Comparison of ENCODE assay signal across 8 cellular contexts in the genomic region with DNA sequence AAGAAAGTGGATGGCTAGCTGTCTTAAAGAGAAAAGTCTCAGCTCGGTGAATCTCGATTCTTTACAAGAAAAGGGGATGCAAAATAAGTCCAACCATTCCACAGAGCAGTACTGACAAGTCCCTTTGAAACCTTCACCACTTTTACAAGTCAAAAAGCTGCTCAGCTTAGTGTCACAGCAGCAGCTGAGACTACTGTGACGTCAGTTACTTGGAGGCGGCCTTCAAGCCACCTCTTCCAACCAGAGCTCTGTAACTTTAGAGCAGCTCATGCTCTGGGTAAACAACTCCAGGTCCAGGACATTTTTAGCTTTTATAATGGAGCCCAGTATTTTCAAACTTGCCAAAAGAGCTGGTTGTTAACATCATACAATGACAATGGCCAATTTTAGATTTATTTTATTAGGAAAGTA. TPM values are rescaled to one million over a fixed set of nuclear protein-coding genes. Genes with fewer than 3 reads are reported as not detected.
DNase-seq lines count a peak whose midpoint lies in the region; ATAC-seq and TF ChIP-seq lines count a peak whose summit lies in the region.

A gene (minus strand): TSS at position 159 of the 411 bp plus-strand sequence. CDS start 5,408 bp downstream, outside the sequence.

- no peaks in the 10 kb centered on the region for H3K27me3 ChIP-seq in mesendoderm (ENCODE audit: insufficient read depth, low read length, poor library complexity)

- no peaks in the 10 kb centered on the region for H3K27me3 Mint-ChIP-seq in type B pancreatic cell

- H3K9ac ChIP-seq in mesendoderm (ENCODE audit: low read length), result no peak within 1 kb of the TSS

- H3K36me3 ChIP-seq in mesendoderm (ENCODE audit: control insufficient read depth, insufficient read depth, low read length), result no peaks in the 10 kb centered on the region

- DNase-seq in NCI-H146 (lab: John Stamatoyannopoulos, UW) (peak; percentile 27), NCI-H146 treated with DMSO at 0.1 percent for 48 hours (lab: John Stamatoyannopoulos, UW; ENCODE audit: unreplicated experiment) (no peak), cerebellum (ENCODE audit: low spot score) (no peak), mesendoderm (peak; percentile 82), type B pancreatic cell (ENCODE audit: extremely low spot score, unreplicated experiment) (no peak), OCI-M2 (lab: John Stamatoyannopoulos, UW; ENCODE audit: unreplicated experiment) (no peak)

- H2AK5ac ChIP-seq in mesendoderm (ENCODE audit: low read length), result no peak within 1 kb of the TSS

- no CpG with 5 or more reads among the region's 4 CpGs for WGBS in mesendoderm (ENCODE audit: extremely low coverage, insufficient coverage, low lambda C conversion rate)

- no peak within 1 kb of the TSS for H3K18ac ChIP-seq in mesendoderm (ENCODE audit: low read length)

- H3K4me3 Mint-ChIP-seq in type B pancreatic cell, result peak within 1 kb of the TSS; percentile 52

- no peaks in the 10 kb centered on the region for H3K9me3 Mint-ChIP-seq in type B pancreatic cell

- no peak within 1 kb of the TSS for H3K27ac ChIP-seq in mesendoderm (ENCODE audit: low read depth, low read length)

- H3K56ac ChIP-seq in mesendoderm (ENCODE audit: low read length), result no peak within 1 kb of the TSS

- peaks cover 26% of the 10 kb centered on the region for H3K4me1 Mint-ChIP-seq in type B pancreatic cell (ENCODE audit: unreplicated experiment)

- H3K23ac ChIP-seq in mesendoderm (ENCODE audit: low read length), result no peak within 1 kb of the TSS

- H4K5ac ChIP-seq in mesendoderm (ENCODE audit: low read length), result no peak within 1 kb of the TSS

- H2BK120ac ChIP-seq in mesendoderm (ENCODE audit: low read depth, low read length), result no peak within 1 kb of the TSS

- no peak within 1 kb of the TSS for H3K4me2 ChIP-seq in mesendoderm (ENCODE audit: low read length)

- no peak within 1 kb of the TSS for H4K8ac ChIP-seq in mesendoderm (ENCODE audit: low read depth, low read length)

- peak within 1 kb of the TSS; percentile 67 for H3K27ac Mint-ChIP-seq in type B pancreatic cell

- H2BK5ac ChIP-seq in mesendoderm (ENCODE audit: low read length), result no peak within 1 kb of the TSS

- no peak within 1 kb of the TSS for H3K4me3 ChIP-seq in mesendoderm (ENCODE audit: low read length)

- H3K79me1 ChIP-seq in mesendoderm (ENCODE audit: low read length), result no peaks in the 10 kb centered on the region

- TF ChIP-seq CTCF in type B pancreatic cell (conservative IDR thresholded peaks at IDR 0.05), result no peak

- no peaks in the 10 kb centered on the region for H3K79me2 ChIP-seq in mesendoderm (ENCODE audit: control insufficient read depth, insufficient read depth, low read length)

- ATAC-seq in HG03521 (IDR thresholded peaks at IDR 0.05; ENCODE audit: unreplicated experiment) (no peak), GM18907 (IDR thresholded peaks at IDR 0.05; ENCODE audit: unreplicated experiment) (no peak)

- H3K4ac ChIP-seq in mesendoderm (ENCODE audit: low read depth, low read length), result no peak within 1 kb of the TSS

- no peaks in the 10 kb centered on the region for H3K36me3 Mint-ChIP-seq in type B pancreatic cell

- H2BK15ac ChIP-seq in mesendoderm (replicated peaks; ENCODE audit: low read depth), result no peak within 1 kb of the TSS

- no peaks in the 10 kb centered on the region for H3K4me1 ChIP-seq in mesendoderm (ENCODE audit: control insufficient read depth, low read depth, low read length)

RNA-seq across cellular contexts. Expression of the gene that starts here (rescaled TPM):
- total RNA-seq in cerebellum (74.0 TPM), type B pancreatic cell (ENCODE audit: low replicate concordance) (3.3 and 7.8 TPM in 2 replicates)
- polyA plus RNA-seq in mesendoderm (2013, experiment 1 of 2), result 4.3 TPM
- polyA plus RNA-seq in mesendoderm (2013, experiment 2 of 2), result 5.0 TPM

Comparison
In these comparisons a context has a peak if more than half of its experiments do, and no peak if none do; other contexts are left out.
1. DNase-seq: peak in NCI-H146 (single experiment) and mesendoderm (single experiment); none in NCI-H146 treated with DMSO at 0.1 percent for 48 hours (single experiment), cerebellum (single experiment), type B pancreatic cell (single experiment) and OCI-M2 (single experiment).